Comparison of ENCODE assay signal across 11 cellular contexts in genomic region chr1:223031690-223032601, GRCh38.
A peak's percentile ranks its signal among the peaks of the same experiment; 100 is the strongest.
DNase-seq lines count a peak whose midpoint lies in the region; ATAC-seq and TF ChIP-seq lines count a peak whose summit lies in the region.
"Had no signal": no experiment of that assay in that cellular context is flagged by ENCODE, and none has a peak within 500 bp of the region (broad histone marks: within the 10 kb centered on the region; RNA-seq: fewer than 3 reads in every experiment).

No MANE protein-coding gene starts in this region.

- H3K4me1 Mint-ChIP-seq in naive thymus-derived CD8-positive, alpha-beta T cell, result peaks cover 0 to 3% (median 0%) of the 10 kb centered on the region in 4 donors
- H3K4me1 Mint-ChIP-seq in activated CD4-positive, alpha-beta memory T cell treated with anti-CD3 and anti-CD28 coated beads, Interleukin-2, amount 10 ng/mL, durations not matched to agents 7 days and 5 days, result no peaks in the 10 kb centered on the region

- no peaks in the 10 kb centered on the region for H3K9me2 ChIP-seq in PC-3 (replicated peaks; ENCODE audit: low read length)

- no peak overlapping the region for H3K4me2 ChIP-seq in PC-3 (ENCODE audit: low read length)

- no peak overlapping the region for H3K4me3 ChIP-seq in PC-3 (ENCODE audit: low read length)

- peaks cover 0 to 13% (median 0%) of the 10 kb centered on the region in 5 donors for H3K27me3 Mint-ChIP-seq in naive thymus-derived CD8-positive, alpha-beta T cell
- peaks cover 2% of the 10 kb centered on the region for H3K27me3 Mint-ChIP-seq in activated CD4-positive, alpha-beta memory T cell treated with anti-CD3 and anti-CD28 coated beads, Interleukin-2, amount 10 ng/mL, durations not matched to agents 7 days and 5 days

- no peaks in the 10 kb centered on the region for H3K36me3 ChIP-seq in PC-3 (ENCODE audit: low read depth, low read length)
- H3K36me3 ChIP-seq: neutrophil had no signal

- no peaks in the 10 kb centered on the region for H3K79me2 ChIP-seq in PC-3 (ENCODE audit: low read length)

- no peak overlapping the region for H3K4me3 Mint-ChIP-seq in naive thymus-derived CD8-positive, alpha-beta T cell
- H3K4me3 Mint-ChIP-seq in activated CD4-positive, alpha-beta memory T cell treated with anti-CD3 and anti-CD28 coated beads, Interleukin-2, amount 10 ng/mL, durations not matched to agents 7 days and 5 days, result no peak overlapping the region
- H3K4me3 Mint-ChIP-seq: type B pancreatic cell had no signal

- CTCF ChIA-PET in PC-3 (lab: Charles Lee), result no interaction called here
- CTCF ChIA-PET in activated CD4-positive, alpha-beta memory T cell treated with anti-CD3 and anti-CD28 coated beads, Interleukin-2, amount 10 ng/mL, durations not matched to agents 7 days and 5 days (lab: Charles Lee), result no interaction called here

- H3K27ac Mint-ChIP-seq in naive thymus-derived CD8-positive, alpha-beta T cell, result peak overlapping the region in 1 of 10 donors; percentile 10
- no peak overlapping the region for H3K27ac Mint-ChIP-seq in activated CD4-positive, alpha-beta memory T cell treated with anti-CD3 and anti-CD28 coated beads, Interleukin-2, amount 10 ng/mL, durations not matched to agents 7 days and 5 days
- H3K27ac Mint-ChIP-seq: type B pancreatic cell had no signal

- H4K20me1 ChIP-seq in PC-3 (ENCODE audit: low read length), result no peaks in the 10 kb centered on the region

- no peak overlapping the region for H3K27ac ChIP-seq in PC-3 (ENCODE audit: low read length)
- no peak overlapping the region for H3K27ac ChIP-seq in foreskin keratinocyte
- H3K27ac ChIP-seq: neutrophil had no signal

- H3K9me3 Mint-ChIP-seq in naive thymus-derived CD8-positive, alpha-beta T cell, result no peaks in the 10 kb centered on the region
- no peaks in the 10 kb centered on the region for H3K9me3 Mint-ChIP-seq in activated CD4-positive, alpha-beta memory T cell treated with anti-CD3 and anti-CD28 coated beads, Interleukin-2, amount 10 ng/mL, durations not matched to agents 7 days and 5 days

- H3F3A ChIP-seq in PC-3 (ENCODE audit: low read length, unreplicated experiment), result no peaks in the 10 kb centered on the region

- no peaks in the 10 kb centered on the region for H3K36me3 Mint-ChIP-seq in naive thymus-derived CD8-positive, alpha-beta T cell
- H3K36me3 Mint-ChIP-seq in activated CD4-positive, alpha-beta memory T cell treated with anti-CD3 and anti-CD28 coated beads, Interleukin-2, amount 10 ng/mL, durations not matched to agents 7 days and 5 days (ENCODE audit: low read depth), result no peaks in the 10 kb centered on the region
- H3K36me3 Mint-ChIP-seq: type B pancreatic cell had no signal

- POLR2A ChIA-PET in PC-3 (lab: Charles Lee; ENCODE audit: unreplicated experiment), result no interaction called here
- POLR2A ChIA-PET in naive thymus-derived CD8-positive, alpha-beta T cell (lab: Charles Lee), result no interaction called here
- POLR2A ChIA-PET in activated CD4-positive, alpha-beta memory T cell treated with anti-CD3 and anti-CD28 coated beads, Interleukin-2, amount 10 ng/mL, durations not matched to agents 7 days and 5 days (lab: Charles Lee), result no interaction called here

- intact Hi-C loops in PC-3 (cut with micrococcal nuclease), result no loop called here

- H3K9me3 ChIP-seq in PC-3 (ENCODE audit: low read length), result no peaks in the 10 kb centered on the region
- H3K9me3 ChIP-seq: neutrophil had no signal

- H3K4me1 ChIP-seq in PC-3 (ENCODE audit: insufficient read depth, low read length) (peaks cover 13% of the 10 kb centered on the region), foreskin keratinocyte (peaks cover 5% of the 10 kb centered on the region)

- H2AFZ ChIP-seq in PC-3 (ENCODE audit: low read length), result no peak overlapping the region

- no TSS peak for BruUV-seq in PC-3 (replicated peaks; lab: Mats Ljungman, UMichigan)

- DNase-seq in AG20443 (ENCODE audit: low spot score) (peak; percentile 94), PC-3 (peak; percentile 50), foreskin keratinocyte (peak; percentile 35 to 77), omental fat pad (ENCODE audit: low spot score) (no peak), NCI-H1417 (lab: John Stamatoyannopoulos, UW) (no peak), NCI-H2196 treated with DMSO at 0.1 percent for 48 hours (lab: John Stamatoyannopoulos, UW; ENCODE audit: unreplicated experiment) (no peak)
- no peak for DNase-seq in naive thymus-derived CD8-positive, alpha-beta T cell
- DNase-seq in activated CD4-positive, alpha-beta memory T cell treated with anti-CD3 and anti-CD28 coated beads, Interleukin-2, amount 10 ng/mL, durations not matched to agents 7 days and 5 days, result no peak

- TF ChIP-seq CTCF in PC-3 (conservative IDR thresholded peaks at IDR 0.05; ENCODE audit: low read depth, low read length), result no peak
- no peak for TF ChIP-seq CTCF in foreskin keratinocyte (conservative IDR thresholded peaks at IDR 0.05)
- no peak for TF ChIP-seq CTCF in omental fat pad (IDR thresholded peaks at IDR 0.05)

- H3K9ac ChIP-seq in PC-3 (ENCODE audit: low read length), result no peak overlapping the region

- H3K27me3 ChIP-seq in PC-3 (ENCODE audit: low read length), result no peaks in the 10 kb centered on the region
- H3K27me3 ChIP-seq in foreskin keratinocyte, result peaks cover 4% of the 10 kb centered on the region
- H3K27me3 ChIP-seq: neutrophil had no signal

- ATAC-seq in PC-3 (peak; percentile 87), foreskin keratinocyte (peak; percentile 92), omental fat pad (ENCODE audit: low FRiP score) (peak; percentile 81)
- no peak for ATAC-seq in naive thymus-derived CD8-positive, alpha-beta T cell
- ATAC-seq: Panc1 had no signal

Comparison
In these comparisons a context has a peak if more than half of its experiments do, and no peak if none do; other contexts are left out.
1. DNase-seq: peak in AG20443 (single experiment), PC-3 (single experiment) and foreskin keratinocyte (2 of 2); none in omental fat pad (single experiment), NCI-H1417 (0 of 3), naive thymus-derived CD8-positive, alpha-beta T cell (0 of 10), activated CD4-positive, alpha-beta memory T cell treated with anti-CD3 and anti-CD28 coated beads, Interleukin-2, amount 10 ng/mL, durations not matched to agents 7 days and 5 days (single experiment) and NCI-H2196 treated with DMSO at 0.1 percent for 48 hours (single experiment).
2. ATAC-seq: peak in PC-3 (single experiment), foreskin keratinocyte (single experiment) and omental fat pad (single experiment); none in naive thymus-derived CD8-positive, alpha-beta T cell (0 of 2).